Comparison of ENCODE assay signal across 8 cellular contexts in the genomic region with DNA sequence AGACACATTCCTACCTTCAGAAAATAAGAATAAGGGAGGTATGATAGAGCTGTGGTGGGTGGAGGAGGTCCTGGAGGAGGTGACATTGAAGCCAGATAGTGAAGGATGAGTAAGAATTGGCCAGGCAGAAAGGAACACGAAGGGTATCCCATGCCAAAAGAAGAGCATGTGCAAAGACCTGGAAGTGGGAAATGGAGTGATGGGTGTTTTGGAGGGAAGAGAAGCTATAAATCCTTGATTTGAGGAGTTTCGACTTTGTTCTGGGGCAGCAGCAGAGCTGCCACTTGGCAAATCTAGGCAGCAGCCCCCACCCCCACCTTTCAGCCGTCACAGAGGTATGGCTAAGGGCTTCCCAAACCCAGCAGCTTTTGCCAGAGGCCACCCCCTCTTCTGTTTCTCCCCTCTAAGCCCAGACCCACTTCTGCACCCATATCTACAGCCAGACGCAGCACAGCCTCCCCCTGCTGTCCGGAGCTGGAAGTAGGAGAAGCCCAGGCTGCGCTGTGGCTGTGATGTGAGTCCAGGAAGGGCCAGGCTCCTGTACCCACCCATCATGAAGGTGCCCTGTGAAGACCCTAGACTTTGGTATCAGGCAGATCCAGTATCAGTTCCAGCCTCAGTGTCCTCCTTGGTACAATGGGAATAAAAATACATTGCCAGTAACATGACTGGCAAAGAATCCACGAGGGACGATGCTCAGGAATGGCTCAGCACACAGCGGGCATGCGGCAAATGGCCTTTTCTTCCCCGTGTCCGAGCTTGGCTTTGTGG.
DNase-seq lines count a peak whose midpoint lies in the region; ATAC-seq and TF ChIP-seq lines count a peak whose summit lies in the region.

No MANE protein-coding gene starts in this region.

- H3K4me3 Mint-ChIP-seq in activated naive CD4-positive, alpha-beta T cell treated with anti-CD3 and anti-CD28 coated beads, Interleukin-2, amount 10 ng/mL, durations not matched to agents 7 days and 5 days, result no peak overlapping the region

- no peaks in the 10 kb centered on the region for H3K36me3 ChIP-seq in psoas muscle (ENCODE audit: insufficient read depth in 1 of 2, low read depth in 1 of 2)

- H3K4me1 ChIP-seq in psoas muscle, result no peaks in the 10 kb centered on the region

- no peaks in the 10 kb centered on the region for H3K9me3 ChIP-seq in psoas muscle

- peak; percentile 83 for TF ChIP-seq CTCF in AG10803 (conservative IDR thresholded peaks at IDR 0.05; ENCODE audit: low read length)
- TF ChIP-seq CTCF in GM20000 (IDR thresholded peaks at IDR 0.05; ENCODE audit: extremely low read depth, missing control alignments), result peak; percentile 62
- TF ChIP-seq CTCF in psoas muscle (IDR thresholded peaks at IDR 0.05), result peak; percentile 52

- no peaks in the 10 kb centered on the region for H3K36me3 Mint-ChIP-seq in activated naive CD4-positive, alpha-beta T cell treated with anti-CD3 and anti-CD28 coated beads, Interleukin-2, amount 10 ng/mL, durations not matched to agents 7 days and 5 days

- DNase-seq in AG10803 (ENCODE audit: low read depth) (peak; percentile 42), GM20000 (ENCODE audit: low spot score) (peak; percentile 77), NCI-H345 (lab: John Stamatoyannopoulos, UW) (peak; percentile 67), glomerular visceral epithelial cell (ENCODE audit: extremely low spot score) (peak; percentile 48), psoas muscle (no peak)
- DNase-seq in activated naive CD4-positive, alpha-beta T cell treated with anti-CD3 and anti-CD28 coated beads, Interleukin-2, amount 10 ng/mL, durations not matched to agents 7 days and 5 days, result peak; percentile 57

- 32 to 40% (median 36%) methylated on average over 12 of the region's 12 CpGs for WGBS in psoas muscle, 3 donors

- H3K4me3 ChIP-seq in AG10803 (ENCODE audit: low read length), result no peak overlapping the region
- H3K4me3 ChIP-seq in psoas muscle, result no peak overlapping the region

- H3K27ac Mint-ChIP-seq in activated naive CD4-positive, alpha-beta T cell treated with anti-CD3 and anti-CD28 coated beads, Interleukin-2, amount 10 ng/mL, durations not matched to agents 7 days and 5 days, result no peak overlapping the region

- no peak overlapping the region for H3K27ac ChIP-seq in psoas muscle

- H3K27me3 Mint-ChIP-seq in activated naive CD4-positive, alpha-beta T cell treated with anti-CD3 and anti-CD28 coated beads, Interleukin-2, amount 10 ng/mL, durations not matched to agents 7 days and 5 days, result peaks cover 75% of the 10 kb centered on the region

- peaks cover 0 to 54% (median 32%) of the 10 kb centered on the region in 3 donors for H3K27me3 ChIP-seq in psoas muscle (ENCODE audit: insufficient read depth in 3 of 3, low read length in 2 of 3)

- CTCF ChIA-PET in activated naive CD4-positive, alpha-beta T cell treated with anti-CD3 and anti-CD28 coated beads, Interleukin-2, amount 10 ng/mL, durations not matched to agents 7 days and 5 days (lab: Charles Lee), result interaction anchor here (0.7 to 2.3 kb wide), 21 partner anchors 11 to 278 kb away, joined by 3 to 12 read pairs (median 4); partner anchors contain the start of gene LINGO1

- no peaks in the 10 kb centered on the region for H3K9me3 Mint-ChIP-seq in activated naive CD4-positive, alpha-beta T cell treated with anti-CD3 and anti-CD28 coated beads, Interleukin-2, amount 10 ng/mL, durations not matched to agents 7 days and 5 days

- intact Hi-C loops in psoas muscle (cut with DNase I), result loop anchor here in 1 of 2 donors (1.0 to 5.0 kb wide), 2 partner anchors 164 to 188 kb away; no protein-coding TSS in a partner anchor

- peaks cover 4% of the 10 kb centered on the region for H3K4me1 Mint-ChIP-seq in activated naive CD4-positive, alpha-beta T cell treated with anti-CD3 and anti-CD28 coated beads, Interleukin-2, amount 10 ng/mL, durations not matched to agents 7 days and 5 days

- ATAC-seq in psoas muscle, result peak; percentile 69 to 82 (median 74)
- no peak for ATAC-seq in GM19395 (IDR thresholded peaks at IDR 0.05; ENCODE audit: unreplicated experiment)
- no peak for ATAC-seq in GM19455 (IDR thresholded peaks at IDR 0.05; ENCODE audit: unreplicated experiment)

Comparison
In these comparisons a context has a peak if more than half of its experiments do, and no peak if none do; other contexts are left out.
1. DNase-seq: peak in AG10803 (single experiment), GM20000 (single experiment), NCI-H345 (single experiment), activated naive CD4-positive, alpha-beta T cell treated with anti-CD3 and anti-CD28 coated beads, Interleukin-2, amount 10 ng/mL, durations not matched to agents 7 days and 5 days (single experiment) and glomerular visceral epithelial cell (single experiment); none in psoas muscle (0 of 2).
2. ATAC-seq: peak in psoas muscle (4 of 4); none in GM19395 (single experiment) and GM19455 (single experiment).
3. Peak in every context shown above with its lines, with median percentiles within 50 percentile points of each other: CTCF ChIP-seq.